ENCODE assay signal across 11 cellular contexts in genomic region chr13:52695856-52696255, GRCh38. TPM values are rescaled to one million over a fixed set of nuclear protein-coding genes. Genes with fewer than 3 reads are reported as not detected.
DNase-seq lines count a peak whose midpoint lies in the region; ATAC-seq, FAIRE-seq and TF ChIP-seq lines count a peak whose summit lies in the region.
"Had no signal": no experiment of that assay in that cellular context is flagged by ENCODE, and none has a peak within 500 bp of the region (broad histone marks: within the 10 kb centered on the region; RNA-seq: fewer than 3 reads in every experiment).

No MANE protein-coding gene starts in this region.

- no peaks in the 10 kb centered on the region for H3K27me3 Mint-ChIP-seq in natural killer cell treated with Interleukin-12 subunit alpha and Interleukin-12 subunit beta and Interleukin-15 and Interleukin-18, amount 100 ng/mL, for 72 hours
- no peaks in the 10 kb centered on the region for H3K27me3 Mint-ChIP-seq in natural killer cell (ENCODE audit: low read depth in 2 of 2)
- no peaks in the 10 kb centered on the region for H3K27me3 Mint-ChIP-seq in activated naive CD4-positive, alpha-beta T cell treated with anti-CD3 and anti-CD28 coated beads, Interleukin-2, amount 50 U/mL, for 24 hours

- 89% methylated on average over 3 of the region's 3 CpGs for WGBS in suprapubic skin

- TF ChIP-seq POLR2A in H54 (IDR thresholded peaks at IDR 0.05; ENCODE audit: low read depth, low read length) (no peak), suprapubic skin (IDR thresholded peaks at IDR 0.05) (no peak)

- peak; percentile 75 to 94 for ATAC-seq in natural killer cell treated with Interleukin-12 subunit alpha and Interleukin-12 subunit beta and Interleukin-15 and Interleukin-18, amount 100 ng/mL, for 72 hours
- ATAC-seq in natural killer cell: no peak
- ATAC-seq in HG03354 (IDR thresholded peaks at IDR 0.05; ENCODE audit: poor library complexity, severe bottlenecking, unreplicated experiment): peak; percentile 59

- no peak for TF ChIP-seq EP300 in suprapubic skin (IDR thresholded peaks at IDR 0.05)

- no peak for DNase-seq in natural killer cell treated with Interleukin-12 subunit alpha and Interleukin-12 subunit beta and Interleukin-15 and Interleukin-18, amount 100 ng/mL, for 72 hours (ENCODE audit: low spot score)
- DNase-seq in natural killer cell (no peak), stromal cell of bone marrow (ENCODE audit: low read depth) (peak; percentile 35), H54 (ENCODE audit: insufficient read length, low spot score) (no peak), head of caudate nucleus (no peak), suprapubic skin (ENCODE audit: low spot score in 2 of 2) (no peak)
- DNase-seq: substantia nigra had no signal

- H3K27ac ChIP-seq in suprapubic skin: no peak overlapping the region

- intact Hi-C loops in natural killer cell (cut with micrococcal nuclease): no loop called here
- intact Hi-C loops in head of caudate nucleus (cut with DNase I): no loop called here

- TF ChIP-seq CTCF in natural killer cell (IDR thresholded peaks at IDR 0.05) (no peak), suprapubic skin (IDR thresholded peaks at IDR 0.05) (no peak)

- H3K36me3 Mint-ChIP-seq in natural killer cell treated with Interleukin-12 subunit alpha and Interleukin-12 subunit beta and Interleukin-15 and Interleukin-18, amount 100 ng/mL, for 72 hours: peaks cover 6% of the 10 kb centered on the region
- H3K36me3 Mint-ChIP-seq in natural killer cell: no peaks in the 10 kb centered on the region
- peaks cover 10% of the 10 kb centered on the region for H3K36me3 Mint-ChIP-seq in activated naive CD4-positive, alpha-beta T cell treated with anti-CD3 and anti-CD28 coated beads, Interleukin-2, amount 50 U/mL, for 24 hours

- H3K4me3 Mint-ChIP-seq in natural killer cell treated with Interleukin-12 subunit alpha and Interleukin-12 subunit beta and Interleukin-15 and Interleukin-18, amount 100 ng/mL, for 72 hours: no peak overlapping the region
- no peak overlapping the region for H3K4me3 Mint-ChIP-seq in natural killer cell
- no peak overlapping the region for H3K4me3 Mint-ChIP-seq in activated naive CD4-positive, alpha-beta T cell treated with anti-CD3 and anti-CD28 coated beads, Interleukin-2, amount 50 U/mL, for 24 hours
- H3K4me3 Mint-ChIP-seq: neural crest cell had no signal

- H3K9me3 ChIP-seq in suprapubic skin: no peaks in the 10 kb centered on the region
- H3K9me3 ChIP-seq: HAP-1 had no signal

- H3K36me3 ChIP-seq in suprapubic skin: peaks cover 3% of the 10 kb centered on the region

- no peak overlapping the region for H3K27ac Mint-ChIP-seq in natural killer cell treated with Interleukin-12 subunit alpha and Interleukin-12 subunit beta and Interleukin-15 and Interleukin-18, amount 100 ng/mL, for 72 hours
- no peak overlapping the region for H3K27ac Mint-ChIP-seq in natural killer cell
- peak overlapping the region; percentile 14 for H3K27ac Mint-ChIP-seq in activated naive CD4-positive, alpha-beta T cell treated with anti-CD3 and anti-CD28 coated beads, Interleukin-2, amount 50 U/mL, for 24 hours

- FAIRE-seq in H54 (lab: Jason Lieb, UNC): no peak

- H3K27me3 ChIP-seq in suprapubic skin: no peaks in the 10 kb centered on the region

- no peaks in the 10 kb centered on the region for H3K9me3 Mint-ChIP-seq in natural killer cell treated with Interleukin-12 subunit alpha and Interleukin-12 subunit beta and Interleukin-15 and Interleukin-18, amount 100 ng/mL, for 72 hours
- H3K9me3 Mint-ChIP-seq in natural killer cell: no peaks in the 10 kb centered on the region
- H3K9me3 Mint-ChIP-seq in activated naive CD4-positive, alpha-beta T cell treated with anti-CD3 and anti-CD28 coated beads, Interleukin-2, amount 50 U/mL, for 24 hours: no peaks in the 10 kb centered on the region
- H3K9me3 Mint-ChIP-seq: neural crest cell had no signal

- no peaks in the 10 kb centered on the region for H3K4me1 ChIP-seq in suprapubic skin
- H3K4me1 ChIP-seq: HAP-1 had no signal

- H3K4me1 Mint-ChIP-seq in natural killer cell treated with Interleukin-12 subunit alpha and Interleukin-12 subunit beta and Interleukin-15 and Interleukin-18, amount 100 ng/mL, for 72 hours (ENCODE audit: low read depth in 2 of 2): peaks cover 9 to 11% of the 10 kb centered on the region in 2 donors
- H3K4me1 Mint-ChIP-seq in natural killer cell: peaks cover 0 to 5% of the 10 kb centered on the region in 2 donors
- H3K4me1 Mint-ChIP-seq in activated naive CD4-positive, alpha-beta T cell treated with anti-CD3 and anti-CD28 coated beads, Interleukin-2, amount 50 U/mL, for 24 hours: peaks cover 20% of the 10 kb centered on the region
- H3K4me1 Mint-ChIP-seq: neural crest cell had no signal

- no peak overlapping the region for H3K4me3 ChIP-seq in suprapubic skin
- H3K4me3 ChIP-seq: HAP-1 had no signal

RNA-seq across cellular contexts. Expression of gene SUGT1, which starts 43.2 kb away (rescaled TPM):
- total RNA-seq in natural killer cell treated with Interleukin-12 subunit alpha and Interleukin-12 subunit beta and Interleukin-15 and Interleukin-18, amount 100 ng/mL, for 72 hours: 10 to 100 TPM; 49.0 to 58.1 TPM
- total RNA-seq in natural killer cell (10 to 100 TPM; 27.4 to 34.4 (median 29.7) TPM), suprapubic skin (10 to 100 TPM; 23.7 to 38.2 (median 28.8) TPM)

RNA-seq across cellular contexts. Expression of gene CNMD, which starts 43.8 kb away (rescaled TPM):
- total RNA-seq in natural killer cell treated with Interleukin-12 subunit alpha and Interleukin-12 subunit beta and Interleukin-15 and Interleukin-18, amount 100 ng/mL, for 72 hours: not detected
- total RNA-seq in natural killer cell (not detected), suprapubic skin (not detected)

RNA-seq across cellular contexts. Expression of gene HNRNPA1L2, which starts 53.6 kb away (rescaled TPM):
- total RNA-seq in natural killer cell treated with Interleukin-12 subunit alpha and Interleukin-12 subunit beta and Interleukin-15 and Interleukin-18, amount 100 ng/mL, for 72 hours: 10 to 100 TPM in 1 of 2 donors, 1 to 10 TPM in 1; 6.9 to 11.6 TPM
- total RNA-seq in natural killer cell (10 to 100 TPM; 11.9 to 16.2 (median 15.4) TPM), suprapubic skin (1 to 10 TPM; 1.7 to 5.1 (median 2.6) TPM)

Comparison
In these comparisons a context has a peak if more than half of its experiments do, and no peak if none do; other contexts are left out.
1. ATAC-seq: peak in natural killer cell treated with Interleukin-12 subunit alpha and Interleukin-12 subunit beta and Interleukin-15 and Interleukin-18, amount 100 ng/mL, for 72 hours (2 of 2) and HG03354 (single experiment); none in natural killer cell (0 of 3).